12 cellular contexts compared by ENCODE assay signal in the genomic region with DNA sequence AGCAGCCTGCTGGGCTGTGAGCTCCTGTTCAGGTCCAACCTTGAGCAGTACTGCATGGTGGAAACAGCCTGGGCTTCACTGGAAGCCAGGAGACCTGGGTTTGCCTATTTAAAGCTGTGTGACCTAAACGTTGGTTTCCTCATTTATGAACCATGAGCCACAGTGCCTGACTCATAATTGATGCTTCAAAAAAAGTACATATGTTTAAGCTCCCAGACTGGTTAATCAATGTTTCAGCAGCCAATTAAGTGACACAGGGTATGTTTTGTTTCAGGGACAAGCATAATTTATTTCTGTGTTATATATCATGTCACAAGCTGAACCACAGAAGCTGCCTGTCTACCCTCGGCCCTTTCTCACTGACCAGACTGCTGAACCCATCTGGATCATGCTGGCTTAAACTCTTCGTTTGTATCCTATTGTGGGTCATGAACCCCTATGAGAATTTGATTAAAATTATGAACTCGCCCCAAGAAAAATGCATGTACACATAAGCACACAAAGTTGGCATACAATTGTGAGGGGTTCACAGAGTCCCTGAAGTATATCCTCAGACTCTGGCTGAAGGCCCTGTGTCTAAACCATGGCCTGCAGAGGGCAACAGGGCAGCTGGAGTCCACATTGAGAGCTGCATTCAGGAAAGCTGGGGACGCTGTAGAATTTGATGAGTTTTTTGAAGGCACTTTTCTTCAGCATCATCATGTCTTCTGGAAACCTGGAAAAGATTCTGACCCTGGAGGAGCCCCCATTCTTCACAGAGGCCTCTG. TPM values are rescaled to one million over a fixed set of nuclear protein-coding genes. Genes with fewer than 3 reads are reported as not detected.
DNase-seq lines count a peak whose midpoint lies in the region; TF ChIP-seq lines count a peak whose summit lies in the region.
"Had no signal": no experiment of that assay in that cellular context is flagged by ENCODE, and none has a peak within 500 bp of the region (broad histone marks: within the 10 kb centered on the region; RNA-seq: fewer than 3 reads in every experiment).

No MANE protein-coding gene starts in this region.

- no peak overlapping the region for H3K27ac ChIP-seq in mammary epithelial cell (ENCODE audit: insufficient read depth, low read depth, low read length)
- H3K27ac ChIP-seq: right atrium auricular region, tibial nerve had no signal

- no peak overlapping the region for H3K4me2 ChIP-seq in mammary epithelial cell (ENCODE audit: insufficient read depth, low read depth, low read length)

- H3K36me3 Mint-ChIP-seq in MCF 10A (ENCODE audit: insufficient read depth, unreplicated experiment), result no peaks in the 10 kb centered on the region
- H3K36me3 Mint-ChIP-seq: CD14-positive monocyte had no signal

- H3K9ac ChIP-seq in mammary epithelial cell (ENCODE audit: insufficient read depth, low read length), result no peak overlapping the region

- H3K27ac Mint-ChIP-seq in MCF 10A (ENCODE audit: low read depth, unreplicated experiment), result no peak overlapping the region
- H3K27ac Mint-ChIP-seq: CD14-positive monocyte had no signal

- no peaks in the 10 kb centered on the region for H3K36me3 ChIP-seq in mammary epithelial cell (ENCODE audit: insufficient read depth, low read length)
- H3K36me3 ChIP-seq: right atrium auricular region, tibial nerve had no signal

- no peaks in the 10 kb centered on the region for H3K9me3 ChIP-seq in mammary epithelial cell (replicated peaks; ENCODE audit: insufficient read depth, low read length)
- H3K9me3 ChIP-seq: right atrium auricular region, tibial nerve had no signal

- in situ Hi-C loops in mammary epithelial cell (cut with MboI; ENCODE audit: low sequenced_read_pairs in 2 of 2), result no loop called here

- no peak overlapping the region for H3K4me3 ChIP-seq in mammary epithelial cell (replicated peaks in 1 of 3; ENCODE audit: insufficient read depth in 1 of 3, low read depth in 2 of 3, low read length in 3 of 3)
- H3K4me3 ChIP-seq: right atrium auricular region, tibial nerve had no signal

- CTCF ChIA-PET in mammary epithelial cell (lab: Charles Lee; ENCODE audit: low non-redundant PET) (interaction anchor here (0.6 kb wide), 1 partner anchor 79 kb away, joined by 4 read pairs; no protein-coding TSS in a partner anchor), MCF 10A (lab: Yijun Ruan, JAX) (interaction anchor here (1.3 kb wide), 1 partner anchor 94 kb away, joined by 5 read pairs; no protein-coding TSS in a partner anchor)

- BruUV-seq in mammary epithelial cell (replicated peaks; lab: Mats Ljungman, UMichigan) (no TSS peak), MCF 10A (replicated peaks; lab: Mats Ljungman, UMichigan) (no TSS peak)

- H3K79me2 ChIP-seq in mammary epithelial cell (ENCODE audit: insufficient read depth, low read length), result no peaks in the 10 kb centered on the region

- DNase-seq in mammary epithelial cell, result peak; percentile 31
- no peak for DNase-seq in MCF 10A (ENCODE audit: unreplicated experiment)
- DNase-seq in RKO (ENCODE audit: low spot score), result peak; percentile 28
- DNase-seq in fibroblast of peridontal ligament (ENCODE audit: extremely low read depth), result peak; percentile 59
- DNase-seq in NCI-H146 treated with DMSO at 0.1 percent for 48 hours (lab: John Stamatoyannopoulos, UW; ENCODE audit: unreplicated experiment), result no peak
- no peak for DNase-seq in SIG-M5 (lab: John Stamatoyannopoulos, UW)
- DNase-seq in amygdala (lab: John Stamatoyannopoulos, UW), result no peak
- no peak for DNase-seq in inferior parietal cortex (ENCODE audit: extremely low spot score)
- DNase-seq: amniotic stem cell had no signal

- no peaks in the 10 kb centered on the region for H3K27me3 Mint-ChIP-seq in MCF 10A (ENCODE audit: insufficient read depth, unreplicated experiment)

- H3K9me3 Mint-ChIP-seq in MCF 10A (ENCODE audit: unreplicated experiment), result no peaks in the 10 kb centered on the region
- H3K9me3 Mint-ChIP-seq: CD14-positive monocyte had no signal

- no peaks in the 10 kb centered on the region for H3K27me3 ChIP-seq in mammary epithelial cell (ENCODE audit: insufficient read depth, low read length)
- H3K27me3 ChIP-seq: right atrium auricular region, tibial nerve had no signal

- H3K4me3 Mint-ChIP-seq in MCF 10A (ENCODE audit: unreplicated experiment), result no peak overlapping the region
- H3K4me3 Mint-ChIP-seq: CD14-positive monocyte had no signal

- 54% methylated on average over 4 of the region's 5 CpGs for WGBS in mammary epithelial cell (ENCODE audit: low coverage, missing lambda C conversion rate)

- intact Hi-C loops in mammary epithelial cell (cut with micrococcal nuclease) (loop anchor here (10.0 kb wide), 1 partner anchor 57 kb away; a partner anchor contains a TSS), MCF 10A (cut with micrococcal nuclease) (no loop called here)

- TF ChIP-seq CTCF in mammary epithelial cell (conservative IDR thresholded peaks at IDR 0.05 in 1 of 2, IDR thresholded peaks at IDR 0.05 in 1 of 2; ENCODE audit: extremely low read depth in 1 of 2, insufficient read depth in 1 of 2, low read depth in 1 of 2, low read length in 2 of 2) (no peak), MCF 10A (IDR thresholded peaks at IDR 0.05; ENCODE audit: unreplicated experiment) (no peak)

- no peaks in the 10 kb centered on the region for H4K20me1 ChIP-seq in mammary epithelial cell (ENCODE audit: insufficient read depth, low read length)

- POLR2A ChIA-PET in MCF 10A (lab: Yijun Ruan, JAX), result no interaction called here

- H2AFZ ChIP-seq in mammary epithelial cell (ENCODE audit: low read depth, low read length), result no peak overlapping the region

- dilution Hi-C loops in mammary epithelial cell (cut with HindIII; ENCODE audit: low sequenced_read_pairs), result no loop called here

- H3K4me1 Mint-ChIP-seq in MCF 10A (ENCODE audit: insufficient read depth, unreplicated experiment), result no peaks in the 10 kb centered on the region

- no peaks in the 10 kb centered on the region for H3K4me1 ChIP-seq in mammary epithelial cell (ENCODE audit: insufficient read depth, low read length)
- H3K4me1 ChIP-seq: right atrium auricular region, tibial nerve had no signal

RNA-seq across cellular contexts. Expression of a gene that starts 23.7 kb away (rescaled TPM):
- total RNA-seq in mammary epithelial cell (not detected), MCF 10A (2022) (not detected in 2 replicates)
- not detected for polyA plus RNA-seq in mammary epithelial cell
- polyA minus RNA-seq in mammary epithelial cell, result not detected
- total RNA-seq: right atrium auricular region had no signal

RNA-seq across cellular contexts. Expression of a gene that starts 59.9 kb away (rescaled TPM):
- total RNA-seq in mammary epithelial cell (10 to 100 TPM in 1 of 2 donors, under 1 TPM in 1; 0.31 to 19.7 TPM), MCF 10A (2022) (0.64 and 0.84 TPM in 2 replicates)
- 0.42 TPM for polyA plus RNA-seq in mammary epithelial cell
- 4.1 TPM for polyA minus RNA-seq in mammary epithelial cell
- total RNA-seq: right atrium auricular region had no signal

Comparison
In these comparisons a context has a peak if more than half of its experiments do, and no peak if none do; other contexts are left out.
1. DNase-seq: peak in mammary epithelial cell (single experiment), RKO (single experiment) and fibroblast of peridontal ligament (single experiment); none in MCF 10A (single experiment), NCI-H146 treated with DMSO at 0.1 percent for 48 hours (single experiment), SIG-M5 (single experiment), amygdala (0 of 56) and inferior parietal cortex (single experiment).